8 cellular contexts compared by ENCODE assay signal in the genomic region with DNA sequence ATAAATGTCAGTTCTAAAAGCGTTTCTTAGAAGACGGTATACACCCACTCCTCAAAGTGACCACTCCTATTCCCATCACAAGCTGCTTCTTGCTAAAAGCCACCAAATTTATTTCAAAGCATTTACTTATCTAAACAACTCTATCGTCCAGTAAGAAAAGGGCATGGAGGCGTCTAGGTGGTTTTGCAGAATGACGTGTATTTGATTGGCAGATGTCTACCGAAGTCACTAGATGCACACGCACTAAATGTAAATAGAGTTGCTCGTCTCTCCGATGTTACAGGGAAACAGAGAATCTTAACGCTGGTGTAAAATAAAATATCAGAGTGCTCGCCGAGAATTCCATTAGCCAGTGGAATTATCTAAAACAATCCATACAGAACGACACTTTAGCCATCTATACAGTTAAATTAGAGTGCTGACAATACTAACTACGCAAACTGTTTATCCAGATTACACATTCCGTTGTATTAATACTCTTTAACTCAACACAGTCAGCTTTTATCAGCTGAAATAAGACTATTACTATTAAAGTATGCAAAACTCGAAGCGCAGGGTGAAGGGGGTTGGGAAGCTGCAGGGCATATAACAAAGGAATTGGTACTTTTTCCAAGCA. TPM values are rescaled to one million over a fixed set of nuclear protein-coding genes. Genes with fewer than 3 reads are reported as not detected.
A peak's percentile ranks its signal among the peaks of the same experiment; 100 is the strongest.
DNase-seq lines count a peak whose midpoint lies in the region; ATAC-seq lines count a peak whose summit lies in the region.

No MANE protein-coding gene starts in this region.

- ATAC-seq in right cardiac atrium (no peak), GM18519 (IDR thresholded peaks at IDR 0.05; ENCODE audit: low FRiP score, unreplicated experiment) (no peak), HG03095 (IDR thresholded peaks at IDR 0.05; ENCODE audit: unreplicated experiment) (no peak)

- H3K27me3 ChIP-seq in right cardiac atrium (ENCODE audit: control insufficient read depth, insufficient read depth), result no peaks in the 10 kb centered on the region
- no peaks in the 10 kb centered on the region for H3K27me3 ChIP-seq in skeletal muscle satellite cell (ENCODE audit: control insufficient read depth, insufficient read depth, low read length)

- H3K9me3 Mint-ChIP-seq in activated T-helper 1 cell treated with anti-CD3 and anti-CD28 coated beads, Interleukin-12 subunit alpha, Interleukin-12 subunit beta, Interleukin-2, Interleukin-4 antibody, amounts not matched to agents 30 ng/mL and 10 ng/mL and 1 ng/mL, durations not matched to agents 14 hours and 24 hours and 36 hours, result no peaks in the 10 kb centered on the region

- no peaks in the 10 kb centered on the region for H3K36me3 ChIP-seq in skeletal muscle satellite cell (ENCODE audit: insufficient read depth, low read length)

- peak overlapping the region; percentile 83 for H3K4me2 ChIP-seq in skeletal muscle satellite cell (ENCODE audit: low read length)

- peak overlapping the region; percentile 66 for H3K27ac Mint-ChIP-seq in activated T-helper 1 cell treated with anti-CD3 and anti-CD28 coated beads, Interleukin-12 subunit alpha, Interleukin-12 subunit beta, Interleukin-2, Interleukin-4 antibody, amounts not matched to agents 30 ng/mL and 10 ng/mL and 1 ng/mL, durations not matched to agents 14 hours and 24 hours and 36 hours

- H3K4me1 Mint-ChIP-seq in activated T-helper 1 cell treated with anti-CD3 and anti-CD28 coated beads, Interleukin-12 subunit alpha, Interleukin-12 subunit beta, Interleukin-2, Interleukin-4 antibody, amounts not matched to agents 30 ng/mL and 10 ng/mL and 1 ng/mL, durations not matched to agents 14 hours and 24 hours and 36 hours (ENCODE audit: low read depth), result peaks cover 61% of the 10 kb centered on the region

- peak overlapping the region; percentile 88 for H3K27ac ChIP-seq in right cardiac atrium (ENCODE audit: low read length)

- 21% methylated on average over 17 of the region's 17 CpGs for WGBS in right cardiac atrium

- H3K4me3 Mint-ChIP-seq in activated T-helper 1 cell treated with anti-CD3 and anti-CD28 coated beads, Interleukin-12 subunit alpha, Interleukin-12 subunit beta, Interleukin-2, Interleukin-4 antibody, amounts not matched to agents 30 ng/mL and 10 ng/mL and 1 ng/mL, durations not matched to agents 14 hours and 24 hours and 36 hours, result peak overlapping the region; percentile 95

- H3K4me3 ChIP-seq in right cardiac atrium (ENCODE audit: low read length) (peak overlapping the region; percentile 95), skeletal muscle satellite cell (ENCODE audit: low read length) (peak overlapping the region; percentile 83)

- H3K27me3 Mint-ChIP-seq in activated T-helper 1 cell treated with anti-CD3 and anti-CD28 coated beads, Interleukin-12 subunit alpha, Interleukin-12 subunit beta, Interleukin-2, Interleukin-4 antibody, amounts not matched to agents 30 ng/mL and 10 ng/mL and 1 ng/mL, durations not matched to agents 14 hours and 24 hours and 36 hours (ENCODE audit: insufficient read depth), result no peaks in the 10 kb centered on the region

- H3K4me1 ChIP-seq in right cardiac atrium (ENCODE audit: control insufficient read depth, insufficient read depth, low read length), result peaks cover 5% of the 10 kb centered on the region
- peaks cover 45% of the 10 kb centered on the region for H3K4me1 ChIP-seq in skeletal muscle satellite cell (ENCODE audit: control insufficient read depth, insufficient read depth, low read length)

- intact Hi-C loops in activated T-helper 1 cell treated with anti-CD3 and anti-CD28 coated beads, Interleukin-12 subunit alpha, Interleukin-12 subunit beta, Interleukin-2, Interleukin-4 antibody, amounts not matched to agents 30 ng/mL and 10 ng/mL and 1 ng/mL, durations not matched to agents 14 hours and 24 hours and 36 hours (cut with micrococcal nuclease), result loop anchor here (2.0 to 10.0 kb wide), 8 partner anchors 41 to 1403 kb away; a partner anchor contains a TSS
- intact Hi-C loops in right cardiac atrium (cut with DNase I), result loop anchor here in 3 of 4 donors (10.0 kb wide), 3 partner anchors 67 to 167 kb away; no protein-coding TSS in a partner anchor

- H3K9ac ChIP-seq in skeletal muscle satellite cell (ENCODE audit: low read depth, low read length), result peak overlapping the region; percentile 97

- peaks cover 2% of the 10 kb centered on the region for H3K36me3 Mint-ChIP-seq in activated T-helper 1 cell treated with anti-CD3 and anti-CD28 coated beads, Interleukin-12 subunit alpha, Interleukin-12 subunit beta, Interleukin-2, Interleukin-4 antibody, amounts not matched to agents 30 ng/mL and 10 ng/mL and 1 ng/mL, durations not matched to agents 14 hours and 24 hours and 36 hours (ENCODE audit: low read depth)

- DNase-seq in stimulated activated CD4-positive, alpha-beta T cell treated with anti-CD3 and anti-CD28 coated beads, Interleukin-15, amount 100 ng/mL, for 24 hours, result peak; percentile 28
- no peak for DNase-seq in stimulated activated CD4-positive, alpha-beta T cell treated with anti-CD3 and anti-CD28 coated beads, Interleukin-2, amount 100 ng/mL, for 48 hours
- DNase-seq in activated T-helper 1 cell treated with anti-CD3 and anti-CD28 coated beads, Interleukin-12 subunit alpha, Interleukin-12 subunit beta, Interleukin-2, Interleukin-4 antibody, amounts not matched to agents 30 ng/mL and 10 ng/mL and 1 ng/mL, durations not matched to agents 14 hours and 24 hours and 36 hours (ENCODE audit: low spot score), result no peak
- DNase-seq in right cardiac atrium (no peak), NCI-H446 treated with DMSO at 0.1 percent for 48 hours (lab: John Stamatoyannopoulos, UW) (no peak)

- H3K9me3 ChIP-seq in right cardiac atrium (ENCODE audit: control insufficient read depth, low read length) (no peaks in the 10 kb centered on the region), skeletal muscle satellite cell (replicated peaks; ENCODE audit: low read length) (no peaks in the 10 kb centered on the region)

RNA-seq across cellular contexts. Expression of a gene that starts 1.9 kb away (rescaled TPM):
- 18.6 and 19.9 TPM in 2 replicates for total RNA-seq in activated T-helper 1 cell treated with anti-CD3 and anti-CD28 coated beads, Interleukin-12 subunit alpha, Interleukin-12 subunit beta, Interleukin-2, Interleukin-4 antibody, amounts not matched to agents 30 ng/mL and 10 ng/mL and 1 ng/mL, durations not matched to agents 14 hours and 24 hours and 36 hours
- total RNA-seq in right cardiac atrium, result 10 to 100 TPM; 13.9 to 17.4 (median 15.9) TPM
- 2.5 TPM for polyA plus RNA-seq in right cardiac atrium
- total RNA-seq in skeletal muscle satellite cell (2012; rRNA removed), result 12.2 and 18.8 TPM in 2 replicates
